ENCODE assay signal across 9 cellular contexts in genomic region chr12:75816892-75817291, GRCh38.
A peak's percentile ranks its signal among the peaks of the same experiment; 100 is the strongest.
DNase-seq lines count a peak whose midpoint lies in the region; ATAC-seq and TF ChIP-seq lines count a peak whose summit lies in the region.
"Had no signal": no experiment of that assay in that cellular context is flagged by ENCODE, and none has a peak within 500 bp of the region (broad histone marks: within the 10 kb centered on the region; RNA-seq: fewer than 3 reads in every experiment).

No MANE protein-coding gene starts in this region.

- ATAC-seq in HG02981 (IDR thresholded peaks at IDR 0.05; ENCODE audit: unreplicated experiment) (no peak), GM18519 (IDR thresholded peaks at IDR 0.05; ENCODE audit: low FRiP score, unreplicated experiment) (no peak), HG03432 (IDR thresholded peaks at IDR 0.05; ENCODE audit: unreplicated experiment) (no peak)
- ATAC-seq: sciatic nerve had no signal

- DNase-seq in NCI-H146 (lab: John Stamatoyannopoulos, UW): peak; percentile 7
- no peak for DNase-seq in NCI-H146 treated with DMSO at 0.1 percent for 48 hours (lab: John Stamatoyannopoulos, UW; ENCODE audit: unreplicated experiment)
- DNase-seq in LNCaP clone FGC (ENCODE audit: low read depth): peak; percentile 58
- DNase-seq in adipocyte (ENCODE audit: low read depth): peak; percentile 45
- DNase-seq in myocyte (ENCODE audit: low read depth): peak; percentile 33

- H3K4me1 ChIP-seq in adipocyte (ENCODE audit: control insufficient read depth, insufficient read depth, low read length): peaks cover 45% of the 10 kb centered on the region

- no peak overlapping the region for H3K4me3 ChIP-seq in LNCaP clone FGC (ENCODE audit: low read depth, low read length)
- H3K4me3 ChIP-seq in adipocyte (ENCODE audit: low read length): no peak overlapping the region

- no peaks in the 10 kb centered on the region for H3K27me3 ChIP-seq in adipocyte (replicated peaks; ENCODE audit: control insufficient read depth, insufficient read depth, low read length)

- TF ChIP-seq CTCF in LNCaP clone FGC (IDR thresholded peaks at IDR 0.05; ENCODE audit: control insufficient read depth, extremely low read depth, insufficient read depth): peak; percentile 68

- H3K36me3 ChIP-seq in adipocyte (ENCODE audit: control insufficient read depth, insufficient read depth, low read length, severe bottlenecking): no peaks in the 10 kb centered on the region

- H3K9ac ChIP-seq in adipocyte (ENCODE audit: low read length): no peak overlapping the region

- no peaks in the 10 kb centered on the region for H3K9me3 ChIP-seq in adipocyte (ENCODE audit: control insufficient read depth, low read length)
